ENCODE assay signal across 24 cellular contexts in genomic region chr9:106324596-106325280, GRCh38.
A peak's percentile ranks its signal among the peaks of the same experiment; 100 is the strongest.
DNase-seq lines count a peak whose midpoint lies in the region; ATAC-seq and TF ChIP-seq lines count a peak whose summit lies in the region.
"Had no signal": no experiment of that assay in that cellular context is flagged by ENCODE, and none has a peak within 500 bp of the region (broad histone marks: within the 10 kb centered on the region; RNA-seq: fewer than 3 reads in every experiment).

No MANE protein-coding gene starts in this region.

- TF ChIP-seq CTCF in astrocyte of the spinal cord (IDR thresholded peaks at IDR 0.05; ENCODE audit: low read depth, low read length) (no peak), nephron progenitor cell (IDR thresholded peaks at IDR 0.05) (no peak)

- peak; percentile 3 for DNase-seq in astrocyte of the spinal cord (ENCODE audit: low read depth, low spot score)
- peak; percentile 44 for DNase-seq in foreskin melanocyte
- DNase-seq in nephron progenitor cell = peak; percentile 36
- peak; percentile 58 for DNase-seq in superior temporal gyrus (ENCODE audit: extremely low spot score)
- DNase-seq in cerebellar nuclear complex (lab: John Stamatoyannopoulos, UW) = no peak
- DNase-seq: activated CD4-positive, alpha-beta T cell treated with anti-CD3 and anti-CD28 coated beads, Interleukin-2, amount 50 U/mL, for 48 hours; activated CD4-positive, CD25-positive, alpha-beta regulatory T cell; DND-41; mesenchymal stem cell; naive B cell; NCI-H1092; NCI-H1694 treated with DMSO at 0.1 percent for 48 hours; NCI-H526; ovary; right cardiac atrium; stimulated activated CD4-positive, alpha-beta T cell treated with anti-CD3 and anti-CD28 coated beads, Interleukin-2, amount 100 ng/mL, for 48 hours; uterus had no signal

- H3K27me3 Mint-ChIP-seq in nephron progenitor cell (ENCODE audit: low read depth, poor library complexity) = no peaks in the 10 kb centered on the region
- H3K27me3 Mint-ChIP-seq: activated naive CD4-positive, alpha-beta T cell treated with anti-CD3 and anti-CD28 coated beads, Interleukin-2, amount 50 U/mL, for 24 hours; naive B cell had no signal

- no peaks in the 10 kb centered on the region for H3K9me3 Mint-ChIP-seq in nephron progenitor cell
- H3K9me3 Mint-ChIP-seq: activated naive CD4-positive, alpha-beta T cell treated with anti-CD3 and anti-CD28 coated beads, Interleukin-2, amount 50 U/mL, for 24 hours had no signal

- in situ Hi-C loops in astrocyte of the spinal cord (cut with HindIII; ENCODE audit: low sequenced_read_pairs) = no loop called here

- H3K4me3 ChIP-seq in astrocyte of the spinal cord (ENCODE audit: low read depth, low read length) = no peak overlapping the region
- H3K4me3 ChIP-seq: HAP-1, ovary, uterus had no signal

- peaks cover 61% of the 10 kb centered on the region for H3K4me1 Mint-ChIP-seq in nephron progenitor cell
- H3K4me1 Mint-ChIP-seq: activated naive CD4-positive, alpha-beta T cell treated with anti-CD3 and anti-CD28 coated beads, Interleukin-2, amount 50 U/mL, for 24 hours; naive B cell; stimulated activated effector memory CD8-positive, alpha-beta T cell treated with anti-CD3 and anti-CD28 coated beads, Interleukin-12 subunit alpha, Interleukin-12 subunit beta, amount 100 ng/mL, for 72 hours had no signal

- H3K36me3 Mint-ChIP-seq in nephron progenitor cell (ENCODE audit: low read depth) = no peaks in the 10 kb centered on the region
- H3K36me3 Mint-ChIP-seq: activated naive CD4-positive, alpha-beta T cell treated with anti-CD3 and anti-CD28 coated beads, Interleukin-2, amount 50 U/mL, for 24 hours; naive B cell; stimulated activated effector memory CD8-positive, alpha-beta T cell treated with anti-CD3 and anti-CD28 coated beads, Interleukin-12 subunit alpha, Interleukin-12 subunit beta, amount 100 ng/mL, for 72 hours had no signal

- H3K4me3 Mint-ChIP-seq in nephron progenitor cell = peak overlapping the region; percentile 66
- H3K4me3 Mint-ChIP-seq: activated naive CD4-positive, alpha-beta T cell treated with anti-CD3 and anti-CD28 coated beads, Interleukin-2, amount 50 U/mL, for 24 hours; activated T-helper 1 cell treated with anti-CD3 and anti-CD28 coated beads, Interleukin-12 subunit alpha, Interleukin-12 subunit beta, Interleukin-2, Interleukin-4 antibody, amounts not matched to agents 30 ng/mL and 10 ng/mL and 1 ng/mL, durations not matched to agents 14 hours and 24 hours and 36 hours; stimulated activated effector memory CD8-positive, alpha-beta T cell treated with anti-CD3 and anti-CD28 coated beads, Interleukin-12 subunit alpha, Interleukin-12 subunit beta, amount 100 ng/mL, for 72 hours had no signal

- peak overlapping the region; percentile 98 for H3K27ac Mint-ChIP-seq in nephron progenitor cell
- H3K27ac Mint-ChIP-seq: activated naive CD4-positive, alpha-beta T cell treated with anti-CD3 and anti-CD28 coated beads, Interleukin-2, amount 50 U/mL, for 24 hours; activated T-helper 1 cell treated with anti-CD3 and anti-CD28 coated beads, Interleukin-12 subunit alpha, Interleukin-12 subunit beta, Interleukin-2, Interleukin-4 antibody, amounts not matched to agents 30 ng/mL and 10 ng/mL and 1 ng/mL, durations not matched to agents 14 hours and 24 hours and 36 hours; naive B cell; stimulated activated effector memory CD8-positive, alpha-beta T cell treated with anti-CD3 and anti-CD28 coated beads, Interleukin-12 subunit alpha, Interleukin-12 subunit beta, amount 100 ng/mL, for 72 hours had no signal

- ATAC-seq in activated CD4-positive, CD25-positive, alpha-beta regulatory T cell treated with anti-CD3 and anti-CD28 coated beads, Interleukin-2, amount 50 U/mL, for 24 hours = no peak
- ATAC-seq in esophagus mucosa = no peak
- ATAC-seq: left lobe of liver; right cardiac atrium; stimulated activated effector memory CD8-positive, alpha-beta T cell treated with anti-CD3 and anti-CD28 coated beads, Interleukin-12 subunit alpha, Interleukin-12 subunit beta, amount 100 ng/mL, for 72 hours had no signal

Comparison
In these comparisons a context has a peak if more than half of its experiments do, and no peak if none do; other contexts are left out.
1. DNase-seq: peak in astrocyte of the spinal cord (single experiment), foreskin melanocyte (single experiment), nephron progenitor cell (single experiment) and superior temporal gyrus (single experiment); none in cerebellar nuclear complex (0 of 2).